ENCODE assay signal across 8 cellular contexts in the genomic region with DNA sequence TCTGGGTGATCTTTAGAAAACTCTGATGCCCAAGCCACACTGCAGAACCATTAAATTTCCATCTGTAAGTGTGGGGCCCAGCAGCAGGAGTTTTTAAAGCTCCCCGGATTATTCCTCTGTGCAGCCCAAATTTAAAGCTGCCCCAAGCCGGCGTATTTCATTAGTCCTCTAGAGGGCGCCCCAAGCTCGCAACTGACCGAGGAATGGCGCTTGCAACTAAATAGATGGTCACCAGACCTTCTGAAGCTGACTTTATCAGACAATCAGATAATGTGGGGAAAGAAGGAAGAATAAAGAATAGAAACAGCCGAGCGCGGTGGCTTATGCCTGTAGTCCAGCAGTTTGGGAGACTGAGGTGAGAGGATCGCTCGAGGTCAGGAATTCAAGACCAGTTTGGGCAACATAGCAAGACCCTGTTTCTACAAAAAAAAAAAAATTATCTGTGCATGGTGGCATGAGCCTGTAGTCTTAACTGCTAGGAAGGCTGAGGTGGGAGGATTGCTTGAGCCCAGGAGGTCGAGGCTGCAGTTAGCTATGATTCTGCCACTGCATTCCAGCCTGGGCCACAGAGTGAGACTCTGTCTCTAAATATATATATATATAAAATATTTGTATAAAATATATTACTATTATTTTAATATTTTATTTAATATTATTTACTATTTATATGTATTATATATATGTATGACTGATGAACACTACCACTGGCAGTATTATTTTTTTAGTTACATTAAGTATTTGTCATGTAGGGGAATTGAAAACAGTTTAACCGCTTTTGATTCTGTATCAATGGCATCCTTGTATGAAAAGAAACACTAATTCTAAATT. TPM values are rescaled to one million over a fixed set of nuclear protein-coding genes. Genes with fewer than 3 reads are reported as not detected.
A peak's percentile ranks its signal among the peaks of the same experiment; 100 is the strongest.
DNase-seq lines count a peak whose midpoint lies in the region; ATAC-seq, FAIRE-seq and TF ChIP-seq lines count a peak whose summit lies in the region.

No MANE protein-coding gene starts in this region.

- H3K9me2 ChIP-seq in MM.1S (replicated peaks; ENCODE audit: insufficient read depth, low read length): no peaks in the 10 kb centered on the region

- no peaks in the 10 kb centered on the region for H3F3A ChIP-seq in MM.1S (ENCODE audit: insufficient read depth, low read length)

- no peak for TF ChIP-seq EP300 in GM12878 (IDR thresholded peaks at IDR 0.05; ENCODE audit: borderline replicate concordance in 1 of 2, control insufficient read depth in 1 of 2, low read depth in 2 of 2, low read length in 2 of 2)

- no peak overlapping the region for H3K27ac Mint-ChIP-seq in immature natural killer cell

- TF ChIP-seq POLR2A in GM12892 (IDR thresholded peaks at IDR 0.05; ENCODE audit: low read depth, low read length) (no peak), GM12878 (IDR thresholded peaks at IDR 0.05; ENCODE audit: low read depth, low read length) (no peak)

- no TSS peak for BruUV-seq in GM12878 (replicated peaks; lab: Mats Ljungman, UMichigan)

- SMC1A ChIA-PET in GM12878 (lab: Charles Lee; ENCODE audit: uncharacterized antibody, unreplicated experiment): interaction anchor here (1.0 to 3.8 kb wide), 5 partner anchors 16 to 628 kb away, joined by 3 to 20 read pairs (median 5); no protein-coding TSS in a partner anchor

- FAIRE-seq in GM12892 (lab: Jason Lieb, UNC) (no peak), GM12878 (lab: Jason Lieb, UNC) (no peak)

- intact Hi-C loops in GM12878 (cut with micrococcal nuclease; ENCODE audit: unreplicated experiment): loop anchor here (1.0 to 2.0 kb wide), 2 partner anchors 477 to 627 kb away; no protein-coding TSS in a partner anchor

- CTCF ChIA-PET in GM12878 (lab: Yijun Ruan, JAX): interaction anchor here (0.5 to 5.9 kb wide), 23 partner anchors 11 to 1624 kb away, joined by 3 to 97 read pairs (median 4); no protein-coding TSS in a partner anchor

- POLR2A ChIA-PET in GM12878 (lab: Charles Lee): no interaction called here

- no peaks in the 10 kb centered on the region for H3K9me3 ChIP-seq in MM.1S (replicated peaks; ENCODE audit: insufficient read depth, low read length)
- H3K9me3 ChIP-seq in SK-N-MC (ENCODE audit: low read depth, low read length): no peaks in the 10 kb centered on the region
- H3K9me3 ChIP-seq in GM12878 (replicated peaks; ENCODE audit: control insufficient read depth, insufficient read depth, low read length): no peaks in the 10 kb centered on the region

- TF ChIP-seq CTCF in MM.1S (IDR thresholded peaks at IDR 0.05; ENCODE audit: low read length) (peak; percentile 89), GM12878 (IDR thresholded peaks at IDR 0.05 in 2 of 3, conservative IDR thresholded peaks at IDR 0.05 in 1 of 3; ENCODE audit: control insufficient read depth in 2 of 3, extremely low read depth in 1 of 3, insufficient read depth in 1 of 3, low read depth in 3 of 3, low read length in 3 of 3) (peak; percentile 72 to 81 (median 80))

- peak; percentile 77 for ATAC-seq in GM12878
- no peak for ATAC-seq in GM21528 (IDR thresholded peaks at IDR 0.05; ENCODE audit: low FRiP score, unreplicated experiment)

- in situ Hi-C loops in GM12878 (cut with MboI): loop anchor here (5.0 kb wide), 1 partner anchor 623 kb away; no protein-coding TSS in a partner anchor

- peak; percentile 63 for DNase-seq in AG08396 (ENCODE audit: low spot score)
- peak; percentile 12 for DNase-seq in GM12892 (ENCODE audit: insufficient read length)
- peak; percentile 52 for DNase-seq in MM.1S
- DNase-seq in SK-N-MC (ENCODE audit: low read depth, low spot score): peak; percentile 68
- DNase-seq in GM12878 (ENCODE audit: low read depth, low spot score): no peak
- peak in 2 of 3 donors; percentile 6 to 9 for DNase-seq in immature natural killer cell
- peak; percentile 40 for DNase-seq in stimulated activated CD4-positive, alpha-beta T cell treated with anti-CD3 and anti-CD28 coated beads, Interleukin-1b, Interleukin-23, amount 100 ng/mL, for 48 hours

- peaks cover 6 to 12% (median 6%) of the 10 kb centered on the region in 3 donors for H3K27me3 Mint-ChIP-seq in immature natural killer cell (ENCODE audit: low read depth in 3 of 3)

- no peak overlapping the region for H3K4me3 Mint-ChIP-seq in immature natural killer cell

- no peaks in the 10 kb centered on the region for H3K4me1 Mint-ChIP-seq in immature natural killer cell

- H2AFZ ChIP-seq in MM.1S (ENCODE audit: low read length): no peak overlapping the region
- no peak overlapping the region for H2AFZ ChIP-seq in GM12878 (ENCODE audit: control insufficient read depth, low read depth, low read length)

- no peaks in the 10 kb centered on the region for H4K20me1 ChIP-seq in MM.1S (ENCODE audit: insufficient read depth, low read length)
- H4K20me1 ChIP-seq in GM12878 (ENCODE audit: control insufficient read depth, insufficient read depth): no peaks in the 10 kb centered on the region

- peak; percentile 92 for TF ChIP-seq RAD21 in GM12878 (IDR thresholded peaks at IDR 0.05; ENCODE audit: insufficient read depth, low read depth, low read length)

- H3K36me3 ChIP-seq in MM.1S (replicated peaks; ENCODE audit: insufficient read depth, low read length): no peaks in the 10 kb centered on the region
- H3K36me3 ChIP-seq in SK-N-MC (ENCODE audit: insufficient read depth, low read length): no peaks in the 10 kb centered on the region
- H3K36me3 ChIP-seq in GM12878 (ENCODE audit: control insufficient read depth in 2 of 2, insufficient read depth in 2 of 2, low read length in 1 of 2): no peaks in the 10 kb centered on the region

- H3K4me1 ChIP-seq in MM.1S (ENCODE audit: low read length) (no peaks in the 10 kb centered on the region), GM12878 (ENCODE audit: control insufficient read depth, insufficient read depth, low read length) (no peaks in the 10 kb centered on the region)

- H3K27me3 ChIP-seq in MM.1S (replicated peaks; ENCODE audit: insufficient read depth, low read length) (0 out of 2 replicates have a peak, but pooled peaks cover 4% of the 10 kb centered on the region), GM12878 (replicated peaks in 1 of 2; ENCODE audit: control insufficient read depth in 2 of 2, insufficient read depth in 2 of 2, low read length in 1 of 2) (no peaks in the 10 kb centered on the region; a peak in 2 of 4 replicates)

- H3K4me3 ChIP-seq in MM.1S (ENCODE audit: low read length) (no peak overlapping the region), SK-N-MC (peak overlapping the region; percentile 44; the same call in 1 of the 2 replicates), GM12878 (no peak overlapping the region)

- H3K9ac ChIP-seq in MM.1S (ENCODE audit: low read length) (no peak overlapping the region), SK-N-MC (ENCODE audit: insufficient read length) (peak overlapping the region; percentile 47), GM12878 (ENCODE audit: control insufficient read depth, insufficient read depth, low read length) (no peak overlapping the region)

- no peak overlapping the region for H3K27ac ChIP-seq in MM.1S (ENCODE audit: low read length)
- H3K27ac ChIP-seq in SK-N-MC: peak overlapping the region; percentile 79
- no peak overlapping the region for H3K27ac ChIP-seq in GM12878 (ENCODE audit: control insufficient read depth, insufficient read depth)

- no peak overlapping the region for H3K4me2 ChIP-seq in MM.1S (ENCODE audit: low read depth, low read length)
- no peak overlapping the region for H3K4me2 ChIP-seq in GM12878 (ENCODE audit: control insufficient read depth, insufficient read depth)

- no peaks in the 10 kb centered on the region for H3K36me3 Mint-ChIP-seq in immature natural killer cell

- RAD21 ChIA-PET in GM12878 (lab: Charles Lee; ENCODE audit: unreplicated experiment): interaction anchor here (1.1 to 1.4 kb wide), 4 partner anchors 17 to 629 kb away, joined by 3 to 18 read pairs (median 10); no protein-coding TSS in a partner anchor

- no peaks in the 10 kb centered on the region for H3K79me2 ChIP-seq in MM.1S (ENCODE audit: low read length)
- H3K79me2 ChIP-seq in GM12878 (ENCODE audit: control insufficient read depth, insufficient read depth, low read length): no peaks in the 10 kb centered on the region

- no peaks in the 10 kb centered on the region for H3K9me3 Mint-ChIP-seq in immature natural killer cell

- WGBS in GM12878 (ENCODE audit: insufficient coverage, insufficient replicate concordance, low lambda C conversion rate, missing lambda C conversion rate): 14% methylated on average over 14 of the region's 14 CpGs

TF ChIP-seq in GM12878, 131 proteins besides CTCF, POLR2A, EP300 and RAD21 (continues in another document):
- TF ChIP-seq SMAD1 (IDR thresholded peaks at IDR 0.05; ENCODE audit: low read depth, partially characterized antibody): no peak

RNA-seq across cellular contexts. Expression of a gene that starts 56.0 kb away (rescaled TPM):
- polyA plus RNA-seq in GM12892 (2012; ENCODE audit: missing spikeins): not detected
- total RNA-seq in GM12878 (2013; cell fraction: nucleolus; rRNA removed): not detected in 2 replicates
- not detected in 2 replicates for total RNA-seq in GM12878 (2014; rRNA removed)
- not detected in 2 replicates for total RNA-seq in GM12878 (2014; rRNA removed; fragmentation: Illumina TruSeq; extraction: Trizol)
- not detected in 2 replicates for total RNA-seq in GM12878 (2021)
- polyA plus RNA-seq in GM12878 (2011; ENCODE audit: low read depth): not detected
- polyA plus RNA-seq in GM12878 (2011; rRNA removed): not detected in 2 replicates
- not detected in 2 replicates for polyA plus RNA-seq in GM12878 (2011; cell fraction: cytosol; rRNA removed)
- not detected in 2 replicates for polyA plus RNA-seq in GM12878 (2011; cell fraction: nucleus; rRNA removed)
- not detected in 2 replicates for polyA plus RNA-seq in GM12878 (2012)
- not detected in 2 replicates for polyA plus RNA-seq in GM12878 (2014; fragmentation: Illumina TruSeq; extraction: Trizol)
- not detected for polyA plus RNA-seq in GM12878 (2014; fragmentation: Nextera tagmentation; extraction: Ambion mirVana)
- polyA plus RNA-seq in GM12878 (2014; rRNA removed): not detected in 2 replicates
- not detected for polyA plus RNA-seq in GM12878 (2016; fragmentation: Nextera tagmentation; extraction: Ambion mirVana)
- polyA minus RNA-seq in GM12878 (2011; rRNA and poly(A)+ RNA removed): not detected in 2 replicates
- polyA minus RNA-seq in GM12878 (2011; cell fraction: cytosol; rRNA and poly(A)+ RNA removed): not detected in 2 replicates
- not detected in 2 replicates for polyA minus RNA-seq in GM12878 (2011; cell fraction: nucleus; rRNA and poly(A)+ RNA removed)
- polyA plus RNA-seq in immature natural killer cell: not detected
